ENCODE assay signal across 11 cellular contexts in the genomic region with DNA sequence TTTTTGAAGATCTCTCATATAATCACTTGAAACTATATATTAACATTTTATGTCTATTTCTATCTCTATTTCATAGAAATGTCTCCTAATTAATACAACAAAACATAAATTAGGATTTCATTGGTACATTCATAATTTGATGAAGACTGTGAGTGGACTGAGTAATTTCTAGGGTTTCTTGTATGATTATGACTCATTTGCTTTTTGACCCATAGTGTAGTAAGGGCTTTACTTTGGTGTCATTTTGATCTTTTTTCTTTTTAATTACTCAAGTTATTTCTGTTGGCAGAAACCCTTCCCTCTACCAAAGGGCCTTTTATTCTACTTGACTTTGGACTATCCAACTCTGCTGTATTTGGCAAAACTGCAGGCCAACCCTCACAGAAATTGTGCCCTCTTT.
"Had no signal": no experiment of that assay in that cellular context is flagged by ENCODE, and none has a peak within 500 bp of the region (broad histone marks: within the 10 kb centered on the region; RNA-seq: fewer than 3 reads in every experiment).

No MANE protein-coding gene starts in this region.

- FAIRE-seq: H1, H54 had no signal

- H3K36me3 ChIP-seq: HAP-1 had no signal

- H3K4me2 ChIP-seq: GM23338 had no signal

- DNase-seq: GM23248, GOT3, H7, H9, HCEC 1CT, HFFc6 had no signal

- H3K9ac ChIP-seq: GM23248 had no signal

- H3K4me1 ChIP-seq: HAP-1 had no signal

- H3K27ac ChIP-seq: GM23248 had no signal

- ATAC-seq: GM23338, HCT116 had no signal

- H3K9me3 ChIP-seq: HAP-1 had no signal

- H2AFZ ChIP-seq: GM23248, GM23338 had no signal

- H3K4me3 ChIP-seq: GM23248, GM23338, HAP-1 had no signal
